5 cellular contexts compared by ENCODE assay signal in the genomic region with DNA sequence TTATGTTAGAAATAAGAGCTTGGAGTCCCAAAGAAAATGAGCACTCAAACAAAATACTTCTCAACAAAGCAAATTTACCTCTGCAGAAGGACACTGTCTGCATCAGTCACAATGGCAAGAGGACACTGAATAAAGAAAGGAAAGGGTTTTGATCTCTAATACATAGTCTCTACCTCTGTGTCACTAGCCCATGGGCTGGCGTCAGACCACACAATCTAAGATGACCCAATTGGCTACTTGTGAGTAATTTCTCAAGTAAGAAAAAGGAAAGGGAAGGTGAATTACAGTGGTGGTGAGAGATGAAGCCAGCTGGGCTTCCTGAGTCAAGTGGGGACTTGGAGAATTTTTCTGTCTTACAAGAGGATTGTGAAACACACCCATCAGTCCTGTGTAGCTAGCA.
"Had no signal": no experiment of that assay in that cellular context is flagged by ENCODE, and none has a peak within 500 bp of the region (broad histone marks: within the 10 kb centered on the region; RNA-seq: fewer than 3 reads in every experiment).

No MANE protein-coding gene starts in this region.

- H3K9me3 Mint-ChIP-seq: GM23338, H9, IgD-negative memory B cell had no signal

- H3K27me3 Mint-ChIP-seq: IgD-negative memory B cell had no signal

- H3K36me3 Mint-ChIP-seq: IgD-negative memory B cell had no signal

- H3K4me3 Mint-ChIP-seq: GM23338, H9, IgD-negative memory B cell had no signal

- H3K4me1 Mint-ChIP-seq: H9, IgD-negative memory B cell had no signal

- H3K4me3 ChIP-seq: GM23338 had no signal

- H3K27ac Mint-ChIP-seq: GM23338, H9, IgD-negative memory B cell had no signal

- ATAC-seq: GM23338, HepG2 had no signal

- DNase-seq: H9, HCEC 1CT had no signal
